8 cellular contexts compared by ENCODE assay signal in the genomic region with DNA sequence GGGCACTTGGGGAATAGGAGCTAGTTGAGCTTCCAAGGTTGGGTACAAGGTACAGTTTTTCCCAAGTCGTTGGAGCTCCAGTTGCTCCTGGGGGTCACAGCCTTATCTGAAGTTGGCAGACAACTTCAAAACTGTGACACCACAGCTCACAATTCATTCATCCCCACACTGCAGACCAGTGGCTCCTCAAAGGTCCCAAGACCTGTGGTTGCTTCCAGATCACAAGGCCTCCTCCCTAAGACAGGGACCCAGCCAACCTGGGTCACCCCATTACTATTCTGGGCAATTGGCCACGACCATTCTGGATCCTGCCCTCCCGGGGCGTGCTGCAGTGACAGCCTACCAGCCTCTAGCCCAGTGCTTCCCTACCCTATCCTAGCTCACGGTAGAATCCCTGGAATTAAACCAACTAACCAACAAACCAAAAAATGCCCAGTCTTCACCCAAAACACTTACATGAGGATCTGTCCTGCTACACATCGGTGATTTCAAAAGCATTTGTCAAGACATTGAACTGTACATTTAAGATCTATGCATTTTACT. TPM values are rescaled to one million over a fixed set of nuclear protein-coding genes. Genes with fewer than 3 reads are reported as not detected.
DNase-seq lines count a peak whose midpoint lies in the region; ATAC-seq and TF ChIP-seq lines count a peak whose summit lies in the region.

No MANE protein-coding gene starts in this region.

- H4K20me1 ChIP-seq in DOHH2 (ENCODE audit: control insufficient read depth, insufficient read depth, low read depth, low read length): peaks cover 26% of the 10 kb centered on the region

- peak overlapping the region; percentile 88 for H3K27ac ChIP-seq in DOHH2 (ENCODE audit: low read depth, low read length)

- DNase-seq in M059J (ENCODE audit: low read depth) (peak; percentile 41), cerebellar cortex (ENCODE audit: low spot score) (peak; percentile 52), myocyte (ENCODE audit: low read depth) (peak; percentile 38), NCI-H2227 (lab: John Stamatoyannopoulos, UW; ENCODE audit: unreplicated experiment) (no peak), islet precursor cell (no peak)
- no peak for DNase-seq in central memory CD4-positive, alpha-beta T cell

- H3K36me3 ChIP-seq in DOHH2 (ENCODE audit: control insufficient read depth, low read length): peaks cover 41% of the 10 kb centered on the region

- H3K4me1 ChIP-seq in DOHH2 (ENCODE audit: control insufficient read depth, low read length): peaks cover 42% of the 10 kb centered on the region

- H3K4me3 ChIP-seq in DOHH2 (ENCODE audit: low read length): peak overlapping the region; percentile 88

- no peak for ATAC-seq in HG02759 (IDR thresholded peaks at IDR 0.05; ENCODE audit: unreplicated experiment)

- peaks cover 14% of the 10 kb centered on the region for H3F3A ChIP-seq in DOHH2 (ENCODE audit: control insufficient read depth, insufficient read depth)

- H3K27me3 ChIP-seq in DOHH2 (ENCODE audit: control insufficient read depth, low read length): no peaks in the 10 kb centered on the region

- peaks cover 44% of the 10 kb centered on the region for H3K79me2 ChIP-seq in DOHH2 (ENCODE audit: control insufficient read depth, low read length)

- no peaks in the 10 kb centered on the region for H3K9me2 ChIP-seq in DOHH2 (replicated peaks; ENCODE audit: control insufficient read depth, low read length)

- H3K4me2 ChIP-seq in DOHH2 (ENCODE audit: low read length): peak overlapping the region; percentile 99

- no peak for TF ChIP-seq CTCF in DOHH2 (IDR thresholded peaks at IDR 0.05; ENCODE audit: low read depth, low read length, poor library complexity, severe bottlenecking)

- H3K9me3 ChIP-seq in DOHH2 (ENCODE audit: control insufficient read depth, insufficient read depth, low read length): no peaks in the 10 kb centered on the region

RNA-seq across cellular contexts. Expression of gene PDXP, which starts 0.9 kb away (rescaled TPM):
- 29.8 and 32.6 TPM in 2 replicates for total RNA-seq in M059J (2014; rRNA removed; shearing (Covaris generic))
- total RNA-seq in myocyte: 30.0 and 34.5 TPM in 2 replicates
- polyA plus RNA-seq in myocyte (2012): 26.9 TPM

RNA-seq across cellular contexts. Expression of gene LGALS1, which starts 17.8 kb away (rescaled TPM):
- total RNA-seq in M059J (2014; rRNA removed; shearing (Covaris generic)): 2,501 and 2,563 TPM in 2 replicates
- total RNA-seq in myocyte: 1,391 and 2,910 TPM in 2 replicates
- 3,749 TPM for polyA plus RNA-seq in myocyte (2012)

RNA-seq across cellular contexts. Expression of gene SH3BP1, which starts 18.2 kb away (rescaled TPM):
- 0.86 and 1.5 TPM in 2 replicates for total RNA-seq in M059J (2014; rRNA removed; shearing (Covaris generic))
- not detected in 2 replicates for total RNA-seq in myocyte
- 1.6 TPM for polyA plus RNA-seq in myocyte (2012)

RNA-seq across cellular contexts. Expression of gene NOL12, which starts 28.5 kb away (rescaled TPM):
- 20.6 and 25.9 TPM in 2 replicates for total RNA-seq in M059J (2014; rRNA removed; shearing (Covaris generic))
- total RNA-seq in myocyte: 11.5 and 30.4 TPM in 2 replicates
- polyA plus RNA-seq in myocyte (2012): 16.5 TPM

RNA-seq across cellular contexts. Expression of gene TRIOBP, which starts 39.2 kb away (rescaled TPM):
- 42.5 and 68.1 TPM in 2 replicates for total RNA-seq in M059J (2014; rRNA removed; shearing (Covaris generic))
- total RNA-seq in myocyte: 26.6 and 33.0 TPM in 2 replicates
- 69.5 TPM for polyA plus RNA-seq in myocyte (2012)

Comparison
In these comparisons a context has a peak if more than half of its experiments do, and no peak if none do; other contexts are left out.
1. DNase-seq: peak in M059J (single experiment), cerebellar cortex (single experiment) and myocyte (single experiment); none in NCI-H2227 (single experiment), islet precursor cell (single experiment) and central memory CD4-positive, alpha-beta T cell (single experiment).